ENCODE assay signal across 2 cellular contexts in genomic region chr3:42649006-42649405, GRCh38.
TF ChIP-seq lines count a peak whose summit lies in the region.

No MANE protein-coding gene starts in this region.

TF ChIP-seq in H1, 55 proteins besides CTCF, POLR2A, EP300 and RAD21:
- TF ChIP-seq POLR2AphosphoS5 (IDR thresholded peaks at IDR 0.05; ENCODE audit: low read depth, low read length) (0 out of 2 replicates have a peak, but pooled peaks have one; percentile 18), SP2 (IDR thresholded peaks at IDR 0.05; ENCODE audit: low read length) (no peak)

TF ChIP-seq in SK-N-SH treated with all-trans-retinoic acid at 6 μM for 48 hours, 23 proteins besides CTCF, POLR2A, EP300 and RAD21:
- no peak for TF ChIP-seq CSDC2 (CRISPR knock-in tag; IDR thresholded peaks at IDR 0.05)
- TF ChIP-seq ESRRG (CRISPR knock-in tag; IDR thresholded peaks at IDR 0.05): no peak
- TF ChIP-seq ZFP3 (CRISPR knock-in tag; IDR thresholded peaks at IDR 0.05): no peak
- no peak for TF ChIP-seq ZFP30 (CRISPR knock-in tag; IDR thresholded peaks at IDR 0.05)
- TF ChIP-seq POU6F1 (CRISPR knock-in tag; IDR thresholded peaks at IDR 0.05; ENCODE audit: borderline replicate concordance, low read depth): no peak
- TF ChIP-seq OSR1 (CRISPR knock-in tag; IDR thresholded peaks at IDR 0.05): no peak
- TF ChIP-seq PPARA (CRISPR knock-in tag; IDR thresholded peaks at IDR 0.05; ENCODE audit: borderline replicate concordance): no peak
- no peak for TF ChIP-seq ZNF8 (CRISPR knock-in tag; IDR thresholded peaks at IDR 0.05)
- no peak for TF ChIP-seq CREB5 (CRISPR knock-in tag; IDR thresholded peaks at IDR 0.05; ENCODE audit: low read depth)
- no peak for TF ChIP-seq ZNF70 (CRISPR knock-in tag; IDR thresholded peaks at IDR 0.05)
